Comparison of ENCODE assay signal across 13 cellular contexts in the genomic region with DNA sequence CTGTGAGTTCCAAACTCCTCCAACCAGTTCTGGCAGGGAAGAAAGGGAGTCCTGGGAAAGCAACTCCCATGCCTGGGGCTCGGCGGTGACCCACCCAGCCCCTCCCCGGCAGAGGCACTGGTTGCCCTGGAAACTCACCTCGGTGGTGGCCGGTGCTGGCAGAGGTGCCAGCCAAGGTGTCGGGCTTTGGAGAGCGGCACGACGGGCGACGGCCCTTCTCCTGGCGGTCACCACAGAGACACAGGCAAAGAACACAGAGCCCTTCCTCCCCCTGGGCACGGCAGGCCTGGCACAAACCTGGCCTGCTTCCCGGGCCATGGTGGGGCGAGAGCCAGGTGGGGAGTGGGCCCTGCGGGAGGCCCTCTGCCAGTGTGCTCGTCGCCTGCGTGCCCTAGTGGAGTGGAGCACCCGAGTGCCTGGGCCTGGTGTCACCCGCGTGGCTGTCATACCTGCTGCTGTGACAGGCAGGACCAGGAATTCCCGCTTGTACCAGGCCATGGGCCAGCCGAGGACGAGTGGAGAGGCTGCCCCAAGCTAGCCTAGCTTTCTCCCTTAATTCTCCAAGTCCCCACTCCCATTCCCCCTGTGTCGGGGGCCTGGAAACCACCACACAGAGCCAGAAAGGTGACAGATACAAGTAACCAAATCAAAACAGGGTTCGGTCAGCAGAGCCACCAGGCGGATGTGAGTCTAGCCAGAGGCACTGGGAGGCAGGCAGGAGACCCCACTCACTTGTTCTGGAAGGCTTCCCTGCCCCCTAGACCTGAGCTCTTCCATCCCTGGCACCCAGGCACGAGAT. TPM values are rescaled to one million over a fixed set of nuclear protein-coding genes. Genes with fewer than 3 reads are reported as not detected.
DNase-seq lines count a peak whose midpoint lies in the region; ATAC-seq and TF ChIP-seq lines count a peak whose summit lies in the region.
"Had no signal": no experiment of that assay in that cellular context is flagged by ENCODE, and none has a peak within 500 bp of the region (broad histone marks: within the 10 kb centered on the region; RNA-seq: fewer than 3 reads in every experiment).

No MANE protein-coding gene starts in this region.

- H3K27ac Mint-ChIP-seq in T-helper 1 cell treated with Interleukin-12 subunit alpha and Interleukin-12 subunit beta and Interleukin-4 antibody, amounts not matched to agents 30 μg/mL and 1 μg/mL, for 36 hours, result peak overlapping the region; percentile 68
- H3K27ac Mint-ChIP-seq in activated CD4-positive, alpha-beta memory T cell treated with anti-CD3 and anti-CD28 coated beads for 36 hours, result peak overlapping the region; percentile 100
- H3K27ac Mint-ChIP-seq in chondrocyte (ENCODE audit: unreplicated experiment), result no peak overlapping the region
- H3K27ac Mint-ChIP-seq: nephron had no signal

- peaks cover 18% of the 10 kb centered on the region for H3K36me3 Mint-ChIP-seq in T-helper 1 cell treated with Interleukin-12 subunit alpha and Interleukin-12 subunit beta and Interleukin-4 antibody, amounts not matched to agents 30 μg/mL and 1 μg/mL, for 36 hours (ENCODE audit: low read depth)
- peaks cover 12% of the 10 kb centered on the region for H3K36me3 Mint-ChIP-seq in activated CD4-positive, alpha-beta memory T cell treated with anti-CD3 and anti-CD28 coated beads for 36 hours
- H3K36me3 Mint-ChIP-seq in chondrocyte (ENCODE audit: low read depth), result peaks cover 1% of the 10 kb centered on the region

- no peaks in the 10 kb centered on the region for H3K9me3 ChIP-seq in left ventricle myocardium inferior (replicated peaks)
- no peaks in the 10 kb centered on the region for H3K9me3 ChIP-seq in skeletal muscle tissue (ENCODE audit: control insufficient read depth in 3 of 3, low read length in 3 of 3)

- H3K9ac ChIP-seq in skeletal muscle tissue (ENCODE audit: low read depth in 1 of 3, low read length in 3 of 3), result peak overlapping the region in 2 of 3 donors; percentile 10 to 16

- no peaks in the 10 kb centered on the region for H3K27me3 ChIP-seq in left ventricle myocardium inferior (ENCODE audit: low read depth)
- H3K27me3 ChIP-seq in skeletal muscle tissue (ENCODE audit: control insufficient read depth in 3 of 3, insufficient read depth in 3 of 3, low read length in 3 of 3), result no peaks in the 10 kb centered on the region

- no peak overlapping the region for H3K4me3 ChIP-seq in left ventricle myocardium inferior
- H3K4me3 ChIP-seq in skeletal muscle tissue (ENCODE audit: low read length in 3 of 3), result no peak overlapping the region

- DNase-seq in T-helper 1 cell (no peak), left ventricle myocardium inferior (no peak), kidney glomerular epithelial cell (lab: John Stamatoyannopoulos, UW) (no peak), chondrocyte (ENCODE audit: low spot score) (no peak)
- no peak for DNase-seq in activated CD4-positive, alpha-beta memory T cell treated with anti-CD3 and anti-CD28 coated beads for 36 hours
- DNase-seq: stimulated activated CD4-positive, alpha-beta T cell treated with anti-CD3 and anti-CD28 coated beads, Interleukin-15, amount 100 ng/mL, for 24 hours; stimulated activated naive CD4-positive, alpha-beta T cell treated with Interleukin-2 at 50 U/mL for 16 hours; T-helper 9 cell had no signal

- peak overlapping the region; percentile 89 for H3K4me3 Mint-ChIP-seq in T-helper 1 cell treated with Interleukin-12 subunit alpha and Interleukin-12 subunit beta and Interleukin-4 antibody, amounts not matched to agents 30 μg/mL and 1 μg/mL, for 36 hours
- peak overlapping the region; percentile 93 for H3K4me3 Mint-ChIP-seq in activated CD4-positive, alpha-beta memory T cell treated with anti-CD3 and anti-CD28 coated beads for 36 hours
- H3K4me3 Mint-ChIP-seq in chondrocyte (ENCODE audit: unreplicated experiment), result no peak overlapping the region
- H3K4me3 Mint-ChIP-seq: nephron had no signal

- intact Hi-C loops in activated CD4-positive, alpha-beta memory T cell treated with anti-CD3 and anti-CD28 coated beads for 36 hours (cut with micrococcal nuclease), result no loop called here
- intact Hi-C loops in left ventricle myocardium inferior (cut with micrococcal nuclease), result no loop called here

- H3K4me1 ChIP-seq in left ventricle myocardium inferior (peaks cover 94% of the 10 kb centered on the region), skeletal muscle tissue (ENCODE audit: control insufficient read depth in 3 of 3, insufficient read depth in 3 of 3, low read length in 3 of 3) (peaks cover 58 to 89% (median 69%) of the 10 kb centered on the region in 3 donors)

- POLR2A ChIA-PET in activated CD4-positive, alpha-beta memory T cell treated with anti-CD3 and anti-CD28 coated beads for 36 hours (lab: Charles Lee), result interaction anchor here (4.9 kb wide), 1 partner anchor 14 kb away, joined by 42 read pairs; no protein-coding TSS in a partner anchor

- peaks cover 51% of the 10 kb centered on the region for H3K4me1 Mint-ChIP-seq in T-helper 1 cell treated with Interleukin-12 subunit alpha and Interleukin-12 subunit beta and Interleukin-4 antibody, amounts not matched to agents 30 μg/mL and 1 μg/mL, for 36 hours (ENCODE audit: low read depth)
- peaks cover 84% of the 10 kb centered on the region for H3K4me1 Mint-ChIP-seq in activated CD4-positive, alpha-beta memory T cell treated with anti-CD3 and anti-CD28 coated beads for 36 hours (ENCODE audit: low read depth)
- peaks cover 30% of the 10 kb centered on the region for H3K4me1 Mint-ChIP-seq in chondrocyte (ENCODE audit: low read depth)

- no peaks in the 10 kb centered on the region for H3K9me3 Mint-ChIP-seq in T-helper 1 cell treated with Interleukin-12 subunit alpha and Interleukin-12 subunit beta and Interleukin-4 antibody, amounts not matched to agents 30 μg/mL and 1 μg/mL, for 36 hours
- no peaks in the 10 kb centered on the region for H3K9me3 Mint-ChIP-seq in activated CD4-positive, alpha-beta memory T cell treated with anti-CD3 and anti-CD28 coated beads for 36 hours
- H3K9me3 Mint-ChIP-seq in chondrocyte (ENCODE audit: low read depth), result no peaks in the 10 kb centered on the region
- H3K9me3 Mint-ChIP-seq: nephron had no signal

- H3K36me3 ChIP-seq in left ventricle myocardium inferior, result no peaks in the 10 kb centered on the region
- H3K36me3 ChIP-seq in skeletal muscle tissue (ENCODE audit: control insufficient read depth in 3 of 3, insufficient read depth in 3 of 3, low read length in 3 of 3), result peaks cover 0 to 3% (median 0%) of the 10 kb centered on the region in 3 donors

- peak overlapping the region; percentile 80 for H3K27ac ChIP-seq in left ventricle myocardium inferior (replicated peaks)
- peak overlapping the region; percentile 19 for H3K27ac ChIP-seq in skeletal muscle tissue (ENCODE audit: low read depth, low read length)

- TF ChIP-seq CTCF in left ventricle myocardium inferior (IDR thresholded peaks at IDR 0.05; ENCODE audit: borderline replicate concordance) (no peak), chondrocyte (IDR thresholded peaks at IDR 0.05) (no peak)

- H3K27me3 Mint-ChIP-seq in T-helper 1 cell treated with Interleukin-12 subunit alpha and Interleukin-12 subunit beta and Interleukin-4 antibody, amounts not matched to agents 30 μg/mL and 1 μg/mL, for 36 hours (ENCODE audit: low read depth), result no peaks in the 10 kb centered on the region
- no peaks in the 10 kb centered on the region for H3K27me3 Mint-ChIP-seq in activated CD4-positive, alpha-beta memory T cell treated with anti-CD3 and anti-CD28 coated beads for 36 hours
- H3K27me3 Mint-ChIP-seq in chondrocyte (ENCODE audit: low read depth), result peaks cover 15% of the 10 kb centered on the region

- CTCF ChIA-PET in activated CD4-positive, alpha-beta memory T cell treated with anti-CD3 and anti-CD28 coated beads for 36 hours (lab: Charles Lee), result interaction anchor here (1.0 to 4.8 kb wide), 2 partner anchors 15 to 18 kb away, joined by 3 to 33 read pairs; no protein-coding TSS in a partner anchor

- ATAC-seq in GM19035 (IDR thresholded peaks at IDR 0.05; ENCODE audit: unreplicated experiment), result no peak
- ATAC-seq: HCT116 had no signal

RNA-seq across cellular contexts. Expression of a gene that starts 8.2 kb away (rescaled TPM):
- total RNA-seq in activated CD4-positive, alpha-beta memory T cell treated with anti-CD3 and anti-CD28 coated beads for 36 hours, result 10 to 100 TPM; 65.4 TPM
- total RNA-seq in left ventricle myocardium inferior (24.6 TPM), skeletal muscle tissue (26.1 TPM), chondrocyte (16.1 to 19.0 TPM (median 17.5 TPM) in 3 replicates)

RNA-seq across cellular contexts. Expression of a gene that starts 34.5 kb away (rescaled TPM):
- 1 to 10 TPM; 3.2 to 3.6 TPM for total RNA-seq in activated CD4-positive, alpha-beta memory T cell treated with anti-CD3 and anti-CD28 coated beads for 36 hours
- 6.3 TPM for total RNA-seq in left ventricle myocardium inferior
- total RNA-seq in skeletal muscle tissue, result 2.6 TPM
- 2.1 to 8.1 TPM (median 5.8 TPM) in 3 replicates for total RNA-seq in chondrocyte
